ENCODE assay signal across 32 cellular contexts in the genomic region with DNA sequence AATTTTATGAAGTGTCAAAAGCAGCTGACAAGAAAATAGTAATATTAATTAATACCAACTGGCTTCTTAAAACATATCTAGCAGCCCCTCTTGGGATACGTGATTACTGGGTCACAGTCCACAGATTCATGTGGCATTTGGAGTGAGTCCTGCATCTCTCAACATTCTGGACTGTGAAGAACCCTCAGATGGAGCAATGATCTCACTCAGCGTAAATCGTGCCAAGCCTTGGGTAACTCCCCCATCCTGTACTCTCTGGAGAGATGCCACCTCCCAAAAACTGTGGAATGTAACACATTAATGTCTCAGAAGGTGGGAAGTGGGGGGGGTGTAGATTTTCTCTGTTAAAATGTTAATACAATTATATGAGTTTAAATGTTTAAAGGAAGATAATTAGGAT.
DNase-seq lines count a peak whose midpoint lies in the region; TF ChIP-seq lines count a peak whose summit lies in the region.
"Had no signal": no experiment of that assay in that cellular context is flagged by ENCODE, and none has a peak within 500 bp of the region (broad histone marks: within the 10 kb centered on the region; RNA-seq: fewer than 3 reads in every experiment).

No MANE protein-coding gene starts in this region.

- CTCF ChIA-PET in PC-9 (lab: Charles Lee) = no interaction called here

- H3K4me1 ChIP-seq in testis = no peaks in the 10 kb centered on the region
- H3K4me1 ChIP-seq in PC-9 (replicated peaks; ENCODE audit: insufficient read depth) = no peaks in the 10 kb centered on the region
- H3K4me1 ChIP-seq: foreskin keratinocyte, psoas muscle, stomach, transverse colon had no signal

- DNase-seq in GM03348 (ENCODE audit: low spot score) (peak; percentile 67), SK-N-MC (ENCODE audit: low read depth, low spot score) (no peak), fibroblast of the aortic adventitia (ENCODE audit: low read depth) (peak; percentile 35), testis (peak; percentile 40), PC-9 (no peak), osteocyte (ENCODE audit: extremely low spot score, unreplicated experiment) (no peak), NCI-H82 (lab: John Stamatoyannopoulos, UW) (no peak)
- DNase-seq: activated CD4-positive, alpha-beta T cell treated with anti-CD3 and anti-CD28 coated beads, Interleukin-2, amount 50 U/mL, for 1 hour; activated CD8-positive, alpha-beta memory T cell treated with anti-CD3 and anti-CD28 coated beads, Interleukin-2, amount 10 ng/mL, durations not matched to agents 7 days and 5 days; activated naive CD4-positive, alpha-beta T cell; activated T-cell treated with anti-CD3 and anti-CD28 coated beads, Interleukin-2, amount 50 U/mL, for 48 hours; CD4-positive, alpha-beta memory T cell; foreskin keratinocyte; H7; IMR-90; naive B cell; NCI-H1092 treated with DMSO at 0.1 percent for 48 hours; NCI-H187; NCI-H2171 treated with DMSO at 0.1 percent for 48 hours; NCI-H524 treated with DMSO at 0.1 percent for 48 hours; NK-92 treated with Interleukin-12 subunit alpha and Interleukin-12 subunit beta, amount 100 ng/mL, for 24 hours; PC-3; psoas muscle; SHP77 treated with DMSO at 0.1 percent for 48 hours; stimulated activated CD8-positive, alpha-beta memory T cell treated with anti-CD3 and anti-CD28 coated beads, Interleukin-4, amount 100 ng/mL, for 48 hours; stomach; SW 1271; T1000; transverse colon had no signal

- intact Hi-C loops in testis (cut with DNase I; ENCODE audit: low total_unique reads) = no loop called here
- intact Hi-C loops in PC-9 (cut with micrococcal nuclease; ENCODE audit: unreplicated experiment) = no loop called here

- no peaks in the 10 kb centered on the region for H3K36me3 Mint-ChIP-seq in osteocyte (ENCODE audit: unreplicated experiment)
- H3K36me3 Mint-ChIP-seq: activated CD8-positive, alpha-beta memory T cell treated with anti-CD3 and anti-CD28 coated beads, Interleukin-2, amount 10 ng/mL, durations not matched to agents 7 days and 5 days; brain; CD4-positive, alpha-beta memory T cell; naive B cell had no signal

- BruUV-seq in PC-9 (replicated peaks; lab: Mats Ljungman, UMichigan) = no TSS peak

- WGBS in testis, 2 donors = 42 to 45% methylated on average over 3 of the region's 3 CpGs

- no peak overlapping the region; the same call in 1 of the 2 replicates for H3K27ac ChIP-seq in SK-N-MC
- no peak overlapping the region for H3K27ac ChIP-seq in testis
- no peak overlapping the region for H3K27ac ChIP-seq in PC-9
- H3K27ac ChIP-seq: foreskin keratinocyte, hepatocyte, psoas muscle, stomach, transverse colon had no signal

- H3K4me2 ChIP-seq in PC-9 = no peak overlapping the region
- H3K4me2 ChIP-seq: hepatocyte had no signal

- peaks cover 9% of the 10 kb centered on the region for H3K9me3 Mint-ChIP-seq in osteocyte (ENCODE audit: unreplicated experiment)

- POLR2A ChIA-PET in PC-9 (lab: Charles Lee; ENCODE audit: unreplicated experiment) = no interaction called here

- H3K9ac ChIP-seq in SK-N-MC (ENCODE audit: insufficient read length) = no peak overlapping the region

- H4K20me1 ChIP-seq in PC-9 (ENCODE audit: insufficient read depth) = no peaks in the 10 kb centered on the region

- no peak for TF ChIP-seq POLR2A in testis (IDR thresholded peaks at IDR 0.05)

- H3K4me3 Mint-ChIP-seq in osteocyte (ENCODE audit: unreplicated experiment) = no peak overlapping the region
- H3K4me3 Mint-ChIP-seq: activated CD8-positive, alpha-beta memory T cell treated with anti-CD3 and anti-CD28 coated beads, Interleukin-2, amount 10 ng/mL, durations not matched to agents 7 days and 5 days; CD4-positive, alpha-beta memory T cell; naive B cell; WTC11 had no signal

- peak overlapping the region; percentile 30; the same call in 1 of the 2 replicates for H3K4me3 ChIP-seq in SK-N-MC
- no peak overlapping the region for H3K4me3 ChIP-seq in fibroblast of the aortic adventitia (ENCODE audit: low read depth, low read length)
- no peak overlapping the region for H3K4me3 ChIP-seq in testis
- H3K4me3 ChIP-seq in PC-9 = no peak overlapping the region
- H3K4me3 ChIP-seq: hepatocyte, psoas muscle, stomach, transverse colon had no signal

- H3K79me2 ChIP-seq in PC-9 (ENCODE audit: low read depth) = no peaks in the 10 kb centered on the region
- H3K79me2 ChIP-seq: hepatocyte had no signal

- H3F3A ChIP-seq in PC-9 (ENCODE audit: insufficient read depth, low read depth) = no peaks in the 10 kb centered on the region

- no peak for TF ChIP-seq CTCF in fibroblast of the aortic adventitia (IDR thresholded peaks at IDR 0.05; ENCODE audit: insufficient read depth, low read length)
- TF ChIP-seq CTCF in testis (IDR thresholded peaks at IDR 0.05) = no peak
- TF ChIP-seq CTCF in PC-9 (conservative IDR thresholded peaks at IDR 0.05) = no peak
- TF ChIP-seq CTCF in osteocyte (IDR thresholded peaks at IDR 0.05) = no peak

- H3K36me3 ChIP-seq in SK-N-MC (ENCODE audit: insufficient read depth, low read length) (no peaks in the 10 kb centered on the region), testis (ENCODE audit: low read depth, missing control alignments) (no peaks in the 10 kb centered on the region), PC-9 (ENCODE audit: low read depth) (no peaks in the 10 kb centered on the region)
- H3K36me3 ChIP-seq: stomach, transverse colon had no signal

- H3K27me3 ChIP-seq in testis = no peaks in the 10 kb centered on the region
- H3K27me3 ChIP-seq in PC-9 (ENCODE audit: insufficient read depth, low read depth) = no peaks in the 10 kb centered on the region
- H3K27me3 ChIP-seq: hepatocyte, stomach, transverse colon had no signal

- peaks cover 25% of the 10 kb centered on the region for H3K27me3 Mint-ChIP-seq in osteocyte (ENCODE audit: unreplicated experiment)
- H3K27me3 Mint-ChIP-seq: activated CD8-positive, alpha-beta memory T cell treated with anti-CD3 and anti-CD28 coated beads, Interleukin-2, amount 10 ng/mL, durations not matched to agents 7 days and 5 days had no signal

- H3K9me3 ChIP-seq in SK-N-MC (ENCODE audit: low read depth, low read length) = no peaks in the 10 kb centered on the region
- no peaks in the 10 kb centered on the region for H3K9me3 ChIP-seq in testis
- H3K9me3 ChIP-seq in PC-9 (ENCODE audit: insufficient read depth, low read depth) = no peaks in the 10 kb centered on the region
- H3K9me3 ChIP-seq: psoas muscle, transverse colon had no signal

- no peak overlapping the region for H3K27ac Mint-ChIP-seq in osteocyte (ENCODE audit: unreplicated experiment)
- H3K27ac Mint-ChIP-seq: activated CD8-positive, alpha-beta memory T cell treated with anti-CD3 and anti-CD28 coated beads, Interleukin-2, amount 10 ng/mL, durations not matched to agents 7 days and 5 days; brain; CD4-positive, alpha-beta memory T cell; naive B cell; WTC11 had no signal

- no peaks in the 10 kb centered on the region for H3K9me2 ChIP-seq in PC-9 (ENCODE audit: insufficient read depth)

- no peak overlapping the region for H2AFZ ChIP-seq in PC-9
- H2AFZ ChIP-seq: hepatocyte had no signal

- H3K4me1 Mint-ChIP-seq in osteocyte (ENCODE audit: unreplicated experiment) = no peaks in the 10 kb centered on the region
- H3K4me1 Mint-ChIP-seq: activated CD8-positive, alpha-beta memory T cell treated with anti-CD3 and anti-CD28 coated beads, Interleukin-2, amount 10 ng/mL, durations not matched to agents 7 days and 5 days; brain; CD4-positive, alpha-beta memory T cell; naive B cell; WTC11 had no signal

Comparison
In these comparisons a context has a peak if more than half of its experiments do, and no peak if none do; other contexts are left out.
1. DNase-seq: peak in GM03348 (single experiment), fibroblast of the aortic adventitia (single experiment) and testis (single experiment); none in SK-N-MC (single experiment), PC-9 (0 of 2), osteocyte (single experiment) and NCI-H82 (single experiment).